Comparison of ENCODE assay signal across 17 cellular contexts in genomic region chr16:70808371-70808770, GRCh38. TPM values are rescaled to one million over a fixed set of nuclear protein-coding genes. Genes with fewer than 3 reads are reported as not detected.
A peak's percentile ranks its signal among the peaks of the same experiment; 100 is the strongest.
DNase-seq lines count a peak whose midpoint lies in the region; ATAC-seq and TF ChIP-seq lines count a peak whose summit lies in the region.
"Had no signal": no experiment of that assay in that cellular context is flagged by ENCODE, and none has a peak within 500 bp of the region (broad histone marks: within the 10 kb centered on the region; RNA-seq: fewer than 3 reads in every experiment).

No MANE protein-coding gene starts in this region.

- H3K27ac ChIP-seq in AG04450 (ENCODE audit: low read depth, low read length) (no peak overlapping the region), RWPE1 (no peak overlapping the region)
- H3K27ac ChIP-seq: gastroesophageal sphincter, skin epidermis had no signal

- no peak for ATAC-seq in activated CD8-positive, alpha-beta T cell treated with anti-CD3 and anti-CD28 coated beads, Interleukin-2, amount 10 ng/mL, durations not matched to agents 7 days and 5 days
- ATAC-seq: gastroesophageal sphincter had no signal

- H3K4me3 Mint-ChIP-seq in activated CD8-positive, alpha-beta T cell treated with anti-CD3 and anti-CD28 coated beads, Interleukin-2, amount 10 ng/mL, durations not matched to agents 7 days and 5 days: no peak overlapping the region
- H3K4me3 Mint-ChIP-seq: immature natural killer cell; stimulated activated naive CD8-positive, alpha-beta T cell treated with anti-CD3 and anti-CD28 coated beads, Interleukin-15, Interleukin-2, amounts not matched to agents 100 ng/mL and 50 ng/mL, for 24 hours had no signal

- H3K36me3 Mint-ChIP-seq in activated CD8-positive, alpha-beta T cell treated with anti-CD3 and anti-CD28 coated beads, Interleukin-2, amount 10 ng/mL, durations not matched to agents 7 days and 5 days (ENCODE audit: low read depth): no peaks in the 10 kb centered on the region
- H3K36me3 Mint-ChIP-seq: immature natural killer cell had no signal

- H3K4me1 Mint-ChIP-seq in activated CD8-positive, alpha-beta T cell treated with anti-CD3 and anti-CD28 coated beads, Interleukin-2, amount 10 ng/mL, durations not matched to agents 7 days and 5 days (ENCODE audit: low read depth): no peaks in the 10 kb centered on the region
- H3K4me1 Mint-ChIP-seq: immature natural killer cell had no signal

- POLR2A ChIA-PET in AG04450 (lab: Yijun Ruan, JAX) (no interaction called here), RWPE1 (lab: Yijun Ruan, JAX; ENCODE audit: low non-redundant PET) (no interaction called here)
- POLR2A ChIA-PET in activated CD8-positive, alpha-beta T cell treated with anti-CD3 and anti-CD28 coated beads, Interleukin-2, amount 10 ng/mL, durations not matched to agents 7 days and 5 days (lab: Charles Lee): interaction anchor here (2.7 kb wide), 1 partner anchor 7 kb away, joined by 11 read pairs; the partner anchor contains the start of gene VAC14

- DNase-seq in AG04450 (ENCODE audit: low read depth, low spot score) (no peak), RPMI7951 (ENCODE audit: low read depth) (peak; percentile 4), fibroblast of villous mesenchyme (ENCODE audit: low read depth) (no peak), RWPE1 (ENCODE audit: low spot score) (no peak), activated T-cell treated with anti-CD3 and anti-CD28 coated beads for 4 hours (no peak), NCI-H446 (lab: John Stamatoyannopoulos, UW) (no peak)
- no peak for DNase-seq in activated CD8-positive, alpha-beta T cell treated with anti-CD3 and anti-CD28 coated beads, Interleukin-2, amount 10 ng/mL, durations not matched to agents 7 days and 5 days
- DNase-seq: activated gamma-delta T cell treated with Interleukin-2 at 50 U/mL for 16 hours; DMS153; immature natural killer cell; mesenchymal stem cell; MV-4-11; NK-92 treated with Interleukin-12 subunit alpha and Interleukin-12 subunit beta, amount 100 ng/mL, for 24 hours had no signal

- no peaks in the 10 kb centered on the region for H3K27me3 ChIP-seq in AG04450 (ENCODE audit: control insufficient read depth, insufficient read depth, low read length)

- H3K9me3 ChIP-seq in AG04450 (ENCODE audit: control insufficient read depth, insufficient read depth, low read length): peaks cover 3% of the 10 kb centered on the region; the same call in 1 of the 2 replicates

- H3K27me3 Mint-ChIP-seq in activated CD8-positive, alpha-beta T cell treated with anti-CD3 and anti-CD28 coated beads, Interleukin-2, amount 10 ng/mL, durations not matched to agents 7 days and 5 days (ENCODE audit: low read depth): peaks cover 4% of the 10 kb centered on the region

- CTCF ChIA-PET in AG04450 (lab: Charles Lee) (no interaction called here), RWPE1 (lab: Yijun Ruan, JAX) (no interaction called here)
- CTCF ChIA-PET in activated CD8-positive, alpha-beta T cell treated with anti-CD3 and anti-CD28 coated beads, Interleukin-2, amount 10 ng/mL, durations not matched to agents 7 days and 5 days (lab: Charles Lee): interaction anchor here (1.0 kb wide), 1 partner anchor 32 kb away, joined by 3 read pairs; no protein-coding TSS in a partner anchor

- TF ChIP-seq CTCF in AG04450 (IDR thresholded peaks at IDR 0.05; ENCODE audit: low read depth, low read length) (peak; percentile 37), GM12875 (IDR thresholded peaks at IDR 0.05; ENCODE audit: borderline replicate concordance, insufficient read depth, low read depth, low read length) (0 out of 2 replicates have a peak, but pooled peaks have one; percentile 22), fibroblast of villous mesenchyme (IDR thresholded peaks at IDR 0.05; ENCODE audit: insufficient read depth, low read depth, low read length) (peak; percentile 38), RWPE1 (conservative IDR thresholded peaks at IDR 0.05; ENCODE audit: low read depth) (no peak)

- no peaks in the 10 kb centered on the region for H3K9me3 Mint-ChIP-seq in activated CD8-positive, alpha-beta T cell treated with anti-CD3 and anti-CD28 coated beads, Interleukin-2, amount 10 ng/mL, durations not matched to agents 7 days and 5 days (ENCODE audit: insufficient read depth)
- H3K9me3 Mint-ChIP-seq: immature natural killer cell; stimulated activated naive CD8-positive, alpha-beta T cell treated with anti-CD3 and anti-CD28 coated beads, Interleukin-15, Interleukin-2, amounts not matched to agents 100 ng/mL and 50 ng/mL, for 24 hours had no signal

- H3K4me3 ChIP-seq in AG04450 (ENCODE audit: low read depth, low read length) (no peak overlapping the region), GM12875 (ENCODE audit: low read depth, low read length) (no peak overlapping the region), fibroblast of villous mesenchyme (ENCODE audit: low read depth, low read length) (no peak overlapping the region)
- H3K4me3 ChIP-seq: gastroesophageal sphincter, skin epidermis had no signal

- no peak overlapping the region for H3K27ac Mint-ChIP-seq in activated CD8-positive, alpha-beta T cell treated with anti-CD3 and anti-CD28 coated beads, Interleukin-2, amount 10 ng/mL, durations not matched to agents 7 days and 5 days
- H3K27ac Mint-ChIP-seq: immature natural killer cell; stimulated activated naive CD8-positive, alpha-beta T cell treated with anti-CD3 and anti-CD28 coated beads, Interleukin-15, Interleukin-2, amounts not matched to agents 100 ng/mL and 50 ng/mL, for 24 hours had no signal

RNA-seq across cellular contexts. Expression of gene VAC14, which starts 7.4 kb away (rescaled TPM):
- polyA plus RNA-seq in AG04450 (2011; rRNA removed): 30.2 and 38.6 TPM in 2 replicates
- 49.3 and 61.4 TPM in 2 replicates for polyA minus RNA-seq in AG04450 (2011; rRNA and poly(A)+ RNA removed)
- total RNA-seq in RPMI7951 (2014; rRNA removed; shearing (Covaris generic)): 33.9 and 39.4 TPM in 2 replicates
- total RNA-seq in fibroblast of villous mesenchyme: 37.1 and 55.4 TPM in 2 replicates
- total RNA-seq in activated CD8-positive, alpha-beta T cell treated with anti-CD3 and anti-CD28 coated beads, Interleukin-2, amount 10 ng/mL, durations not matched to agents 7 days and 5 days: 10 to 100 TPM; 35.2 to 37.9 TPM
